Comparison of ENCODE assay signal across 21 cellular contexts in the genomic region with DNA sequence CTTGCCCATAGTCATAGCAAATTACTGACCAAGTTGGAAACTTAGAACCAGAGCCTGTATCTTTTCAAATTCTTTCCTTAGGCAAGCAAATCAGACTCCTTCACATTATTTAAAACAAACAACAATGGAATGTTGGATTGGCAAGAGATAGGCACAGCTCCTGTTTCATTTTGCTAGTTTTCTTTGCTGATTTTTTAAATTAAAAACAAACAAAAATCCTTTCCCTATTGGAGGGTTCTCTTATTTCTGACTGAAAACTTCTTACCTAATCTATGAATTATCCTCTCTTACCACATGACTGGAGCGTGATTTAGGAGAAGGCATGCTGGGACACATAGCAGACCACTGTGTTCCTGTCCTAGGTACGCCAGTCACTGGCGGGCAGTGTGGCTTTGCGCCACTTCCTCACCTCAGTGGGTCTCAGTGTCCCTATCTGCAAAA.
DNase-seq lines count a peak whose midpoint lies in the region; ATAC-seq and TF ChIP-seq lines count a peak whose summit lies in the region.
"Had no signal": no experiment of that assay in that cellular context is flagged by ENCODE, and none has a peak within 500 bp of the region (broad histone marks: within the 10 kb centered on the region; RNA-seq: fewer than 3 reads in every experiment).

No MANE protein-coding gene starts in this region.

- H3K9me2 ChIP-seq in OCI-LY7 (ENCODE audit: insufficient read depth, low read length): no peaks in the 10 kb centered on the region

- peak overlapping the region; percentile 72 to 97 (median 87) for H3K27ac Mint-ChIP-seq in nephron
- H3K27ac Mint-ChIP-seq: activated naive CD4-positive, alpha-beta T cell treated with anti-CD3 and anti-CD28 coated beads for 36 hours; stimulated activated effector memory CD8-positive, alpha-beta T cell treated with anti-CD3 and anti-CD28 coated beads, Interleukin-12 subunit alpha, Interleukin-12 subunit beta, amount 100 ng/mL, for 72 hours had no signal

- POLR2A ChIA-PET in AG04450 (lab: Yijun Ruan, JAX) (no interaction called here), OCI-LY7 (lab: Charles Lee) (no interaction called here)

- H3K27me3 ChIP-seq in AG04450 (ENCODE audit: control insufficient read depth, insufficient read depth, low read length) (no peaks in the 10 kb centered on the region), adipocyte (replicated peaks; ENCODE audit: control insufficient read depth, insufficient read depth, low read length) (no peaks in the 10 kb centered on the region), fibroblast of lung (ENCODE audit: control insufficient read depth, insufficient read depth, low read length) (no peaks in the 10 kb centered on the region)
- H3K27me3 ChIP-seq: esophagus muscularis mucosa, right lobe of liver had no signal

- H3K4me3 ChIP-seq in AG04450 (ENCODE audit: low read depth, low read length) (no peak overlapping the region), adipocyte (ENCODE audit: low read length) (no peak overlapping the region), fibroblast of lung (replicated peaks in 1 of 4; ENCODE audit: control extremely low read depth in 1 of 4, insufficient read depth in 1 of 4, low read depth in 3 of 4, low read length in 4 of 4) (no peak overlapping the region), OCI-LY7 (ENCODE audit: low read depth, low read length, poor library complexity, severe bottlenecking) (no peak overlapping the region)
- H3K4me3 ChIP-seq: A549, esophagus muscularis mucosa, right lobe of liver had no signal

- H2AFZ ChIP-seq in fibroblast of lung (ENCODE audit: low read length) (no peak overlapping the region), OCI-LY7 (ENCODE audit: low read length) (no peak overlapping the region)

- no peak for ATAC-seq in GM19035 (IDR thresholded peaks at IDR 0.05; ENCODE audit: unreplicated experiment)
- ATAC-seq: A549; Panc1; right lobe of liver; stimulated activated effector memory CD8-positive, alpha-beta T cell treated with anti-CD3 and anti-CD28 coated beads, Interleukin-12 subunit alpha, Interleukin-12 subunit beta, amount 100 ng/mL, for 72 hours; T-cell had no signal

- peak overlapping the region; percentile 69 for H3K27ac ChIP-seq in AG04450 (ENCODE audit: low read depth, low read length)
- H3K27ac ChIP-seq in fibroblast of lung (ENCODE audit: insufficient read depth, low read length): no peak overlapping the region
- no peak overlapping the region for H3K27ac ChIP-seq in OCI-LY7 (ENCODE audit: low read depth, low read length, poor library complexity, severe bottlenecking)
- H3K27ac ChIP-seq: A549, esophagus muscularis mucosa, HL-60, right lobe of liver had no signal

- intact Hi-C loops in OCI-LY7 (cut with micrococcal nuclease; ENCODE audit: unreplicated experiment): no loop called here

- peaks cover 25% of the 10 kb centered on the region for H3K4me1 Mint-ChIP-seq in nephron

- no peaks in the 10 kb centered on the region for H3K79me2 ChIP-seq in fibroblast of lung (ENCODE audit: control insufficient read depth, insufficient read depth, low read length)
- H3K79me2 ChIP-seq in OCI-LY7 (ENCODE audit: insufficient read depth, low read depth, low read length): no peaks in the 10 kb centered on the region

- no peak for TF ChIP-seq CTCF in AG04450 (IDR thresholded peaks at IDR 0.05; ENCODE audit: low read depth, low read length)
- no peak for TF ChIP-seq CTCF in fibroblast of lung (conservative IDR thresholded peaks at IDR 0.05 in 1 of 2, IDR thresholded peaks at IDR 0.05 in 1 of 2; ENCODE audit: low read depth in 1 of 2, low read length in 2 of 2)
- no peak for TF ChIP-seq CTCF in nephron (IDR thresholded peaks at IDR 0.05; ENCODE audit: unreplicated experiment in 3 of 3)
- no peak for TF ChIP-seq CTCF in OCI-LY7 (conservative IDR thresholded peaks at IDR 0.05; ENCODE audit: low read length)
- TF ChIP-seq CTCF in GM20000 (IDR thresholded peaks at IDR 0.05; ENCODE audit: extremely low read depth, missing control alignments): no peak

- DNase-seq in AG04450 (ENCODE audit: low read depth, low spot score): peak; percentile 43
- peak; percentile 90 for DNase-seq in adipocyte (ENCODE audit: low read depth)
- DNase-seq in fibroblast of lung (ENCODE audit: low read depth in 2 of 2): peak; percentile 63 to 67
- DNase-seq in OCI-LY7 (ENCODE audit: low spot score): no peak
- DNase-seq in NCI-H146 (lab: John Stamatoyannopoulos, UW): no peak
- DNase-seq in GM20000 (ENCODE audit: low spot score): no peak
- DNase-seq: activated CD8-positive, alpha-beta memory T cell treated with anti-CD3 and anti-CD28 coated beads, Interleukin-2, amount 50 U/mL, for 4 hours; activated naive CD4-positive, alpha-beta T cell treated with anti-CD3 and anti-CD28 coated beads for 36 hours; islet precursor cell; NCI-H187; NCI-H526; right lobe of liver; stimulated activated CD4-positive, alpha-beta T cell treated with anti-CD3 and anti-CD28 coated beads, Interleukin-4, amount 100 ng/mL, for 24 hours; T-cell had no signal

- H3K4me2 ChIP-seq in fibroblast of lung (ENCODE audit: extremely low read depth, insufficient read depth, low read length) (no peak overlapping the region), OCI-LY7 (ENCODE audit: low read length) (no peak overlapping the region)
- H3K4me2 ChIP-seq: A549 had no signal

- H3K27me3 Mint-ChIP-seq in nephron (ENCODE audit: low read depth): no peaks in the 10 kb centered on the region
- H3K27me3 Mint-ChIP-seq: T-cell had no signal

- H3K36me3 Mint-ChIP-seq in nephron (ENCODE audit: low read depth): no peaks in the 10 kb centered on the region
- H3K36me3 Mint-ChIP-seq: stimulated activated effector memory CD8-positive, alpha-beta T cell treated with anti-CD3 and anti-CD28 coated beads, Interleukin-12 subunit alpha, Interleukin-12 subunit beta, amount 100 ng/mL, for 72 hours had no signal

- no peaks in the 10 kb centered on the region for H3K36me3 ChIP-seq in adipocyte (ENCODE audit: control insufficient read depth, insufficient read depth, low read length, severe bottlenecking)
- H3K36me3 ChIP-seq in fibroblast of lung (ENCODE audit: control insufficient read depth, insufficient read depth, low read length): no peaks in the 10 kb centered on the region
- no peaks in the 10 kb centered on the region for H3K36me3 ChIP-seq in OCI-LY7 (ENCODE audit: insufficient read depth, low read length)
- H3K36me3 ChIP-seq: esophagus muscularis mucosa, right lobe of liver had no signal

- H3K9ac ChIP-seq in adipocyte (ENCODE audit: low read length): no peak overlapping the region
- H3K9ac ChIP-seq in fibroblast of lung (ENCODE audit: insufficient read depth, low read length): no peak overlapping the region

- H4K20me1 ChIP-seq in fibroblast of lung (ENCODE audit: control insufficient read depth, extremely low read depth, insufficient read depth, low read length) (no peaks in the 10 kb centered on the region), OCI-LY7 (ENCODE audit: insufficient read depth, low read length) (no peaks in the 10 kb centered on the region)

- no peak overlapping the region for H3K4me3 Mint-ChIP-seq in nephron
- H3K4me3 Mint-ChIP-seq: activated naive CD4-positive, alpha-beta T cell treated with anti-CD3 and anti-CD28 coated beads for 36 hours; stimulated activated effector memory CD8-positive, alpha-beta T cell treated with anti-CD3 and anti-CD28 coated beads, Interleukin-12 subunit alpha, Interleukin-12 subunit beta, amount 100 ng/mL, for 72 hours; T-cell had no signal

- BruUV-seq in OCI-LY7 (replicated peaks; lab: Mats Ljungman, UMichigan): no TSS peak

- CTCF ChIA-PET in AG04450 (lab: Charles Lee): interaction anchor here (1.0 kb wide), 1 partner anchor 28 kb away, joined by 3 read pairs; no protein-coding TSS in a partner anchor
- CTCF ChIA-PET in OCI-LY7 (lab: Charles Lee; ENCODE audit: unreplicated experiment): no interaction called here

- H3K9me3 ChIP-seq in AG04450 (ENCODE audit: control insufficient read depth, insufficient read depth, low read length) (no peaks in the 10 kb centered on the region), adipocyte (ENCODE audit: control insufficient read depth, low read length) (no peaks in the 10 kb centered on the region), fibroblast of lung (ENCODE audit: control insufficient read depth, insufficient read depth, low read depth, low read length) (no peaks in the 10 kb centered on the region), OCI-LY7 (ENCODE audit: low read length) (no peaks in the 10 kb centered on the region; the same call in 1 of the 2 replicates)
- H3K9me3 ChIP-seq: A549, esophagus muscularis mucosa, right lobe of liver had no signal

- H3K4me1 ChIP-seq in adipocyte (ENCODE audit: control insufficient read depth, insufficient read depth, low read length) (peaks cover 42% of the 10 kb centered on the region), fibroblast of lung (ENCODE audit: control insufficient read depth, extremely low read depth, insufficient read depth, low read length) (peaks cover 4% of the 10 kb centered on the region), OCI-LY7 (ENCODE audit: insufficient read depth, low read length, poor library complexity, severe bottlenecking) (no peaks in the 10 kb centered on the region)
- H3K4me1 ChIP-seq: A549 had no signal

- no peaks in the 10 kb centered on the region for H3K9me3 Mint-ChIP-seq in nephron

Comparison
In these comparisons a context has a peak if more than half of its experiments do, and no peak if none do; other contexts are left out.
1. DNase-seq: peak in AG04450 (single experiment), adipocyte (single experiment) and fibroblast of lung (2 of 2); none in OCI-LY7 (single experiment), NCI-H146 (single experiment) and GM20000 (single experiment).